In the genomic region with DNA sequence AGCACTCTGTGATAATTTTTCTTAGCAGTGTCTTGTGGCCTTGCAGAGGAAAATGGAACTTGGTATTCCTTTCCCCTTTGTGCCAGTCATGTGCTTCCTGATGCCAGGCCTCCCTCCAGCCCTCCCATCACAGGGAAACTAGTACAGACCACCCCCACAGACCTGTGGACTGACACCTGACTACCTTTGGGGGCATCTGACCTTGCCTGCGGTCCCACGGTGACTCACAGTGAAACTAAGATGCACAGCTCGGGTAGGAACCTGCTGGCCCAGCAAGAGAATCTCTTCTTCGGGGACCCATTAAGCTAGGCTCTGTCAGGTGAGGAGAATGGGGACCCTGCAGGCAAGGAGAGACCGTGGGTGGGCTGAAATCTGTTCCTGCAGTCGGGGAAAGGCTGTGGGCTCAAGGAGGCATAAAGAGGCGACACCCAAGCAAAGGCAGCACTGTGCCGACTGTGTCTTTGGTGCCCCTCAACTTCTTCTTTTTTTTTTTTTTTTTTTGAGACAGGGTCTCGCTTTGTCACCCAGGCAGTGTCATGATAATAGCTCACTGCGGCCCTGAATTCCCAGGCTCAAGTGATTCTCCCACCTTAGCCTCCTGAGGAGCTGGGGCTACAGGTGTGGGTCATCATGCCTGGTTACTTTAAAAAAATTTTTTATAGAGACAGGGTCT, we compare ENCODE assay signal across 1 cellular context.
TF ChIP-seq lines count a peak whose summit lies in the region.

No MANE protein-coding gene starts in this region.

TF ChIP-seq in SK-N-SH, 30 proteins besides CTCF, POLR2A, EP300 and RAD21 (continued from another document):
- TF ChIP-seq POLR2AphosphoS5 (IDR thresholded peaks at IDR 0.05; ENCODE audit: low read depth, low read length): no peak
